In the genomic region with DNA sequence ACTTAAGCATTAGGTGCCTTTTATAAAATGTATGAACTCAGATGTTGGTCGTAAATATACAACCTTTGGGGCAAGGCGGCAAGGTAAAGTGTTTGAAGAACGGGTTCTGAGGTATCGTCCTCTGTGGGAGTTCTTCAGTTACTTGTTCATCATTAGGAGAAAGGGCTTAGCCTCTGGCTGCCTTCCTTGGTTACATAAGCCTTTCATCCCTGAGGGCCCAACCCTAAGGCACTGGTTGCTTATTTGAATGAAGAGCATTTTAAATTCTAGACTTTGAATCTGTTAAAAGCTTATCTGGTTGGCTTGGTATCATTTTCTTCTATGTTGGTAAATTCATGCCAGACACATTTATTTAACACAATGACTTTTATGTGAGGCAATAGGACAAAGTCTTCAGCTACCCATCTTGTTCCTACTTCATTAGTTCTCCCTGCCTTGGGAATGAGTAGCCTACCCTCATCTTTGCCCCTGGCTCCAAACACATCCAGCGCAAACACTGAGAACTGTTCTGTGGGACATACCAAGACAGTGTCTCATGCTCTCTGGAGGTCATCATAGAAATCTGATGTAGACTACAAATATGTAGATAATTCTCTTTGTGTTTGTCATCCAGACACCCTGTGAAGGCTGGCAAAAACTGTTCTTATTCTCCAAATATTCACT, we compare ENCODE assay signal across 10 cellular contexts. TPM values are rescaled to one million over a fixed set of nuclear protein-coding genes. Genes with fewer than 3 reads are reported as not detected.
A peak's percentile ranks its signal among the peaks of the same experiment; 100 is the strongest.
DNase-seq lines count a peak whose midpoint lies in the region; ATAC-seq and TF ChIP-seq lines count a peak whose summit lies in the region.
"Had no signal": no experiment of that assay in that cellular context is flagged by ENCODE, and none has a peak within 500 bp of the region (broad histone marks: within the 10 kb centered on the region; RNA-seq: fewer than 3 reads in every experiment).

No MANE protein-coding gene starts in this region.

- no peaks in the 10 kb centered on the region for H3K27me3 ChIP-seq in body of pancreas

- no peaks in the 10 kb centered on the region for H3K27me3 Mint-ChIP-seq in type B pancreatic cell
- H3K27me3 Mint-ChIP-seq: central memory CD8-positive, alpha-beta T cell had no signal

- intact Hi-C loops in body of pancreas (cut with DNase I), result no loop called here

- no peak overlapping the region for H3K4me3 ChIP-seq in body of pancreas

- peak overlapping the region; percentile 14 for H3K27ac Mint-ChIP-seq in type B pancreatic cell

- no peaks in the 10 kb centered on the region for H3K9me3 ChIP-seq in body of pancreas

- TF ChIP-seq CTCF in body of pancreas (IDR thresholded peaks at IDR 0.05) (no peak), type B pancreatic cell (conservative IDR thresholded peaks at IDR 0.05) (no peak)

- no peak overlapping the region for H3K27ac ChIP-seq in body of pancreas

- ATAC-seq in body of pancreas, result peak; percentile 79
- ATAC-seq in GM18909 (IDR thresholded peaks at IDR 0.05; ENCODE audit: poor library complexity, unreplicated experiment), result no peak

- DNase-seq in HS-27A (ENCODE audit: low read depth), result peak; percentile 97
- no peak for DNase-seq in body of pancreas
- DNase-seq in iris pigment epithelial cell (ENCODE audit: low read depth), result peak; percentile 98
- no peak for DNase-seq in type B pancreatic cell (ENCODE audit: extremely low spot score, unreplicated experiment)
- DNase-seq in globus pallidus (ENCODE audit: low spot score), result no peak
- no peak for DNase-seq in activated CD4-positive, alpha-beta T cell treated with anti-CD3 and anti-CD28 coated beads for 48 hours
- DNase-seq in COLO668 (lab: John Stamatoyannopoulos, UW; ENCODE audit: unreplicated experiment), result no peak
- DNase-seq: SIG-M5 had no signal

- H3K4me1 Mint-ChIP-seq in type B pancreatic cell (ENCODE audit: unreplicated experiment), result peaks cover 3% of the 10 kb centered on the region

- no peak overlapping the region for H3K4me3 Mint-ChIP-seq in type B pancreatic cell
- H3K4me3 Mint-ChIP-seq: central memory CD8-positive, alpha-beta T cell had no signal

- no peaks in the 10 kb centered on the region for H3K36me3 ChIP-seq in body of pancreas (replicated peaks in 1 of 2; ENCODE audit: insufficient read depth in 1 of 2, low read depth in 2 of 2)

- no peaks in the 10 kb centered on the region for H3K4me1 ChIP-seq in body of pancreas

- H3K36me3 Mint-ChIP-seq in type B pancreatic cell, result no peaks in the 10 kb centered on the region

- H3K9me3 Mint-ChIP-seq in type B pancreatic cell, result peaks cover 10% of the 10 kb centered on the region
- H3K9me3 Mint-ChIP-seq: central memory CD8-positive, alpha-beta T cell had no signal

- 62 to 64% methylated on average over 5 of the region's 5 CpGs for WGBS in body of pancreas, 2 donors

- no peak for TF ChIP-seq POLR2A in body of pancreas (IDR thresholded peaks at IDR 0.05)

RNA-seq across cellular contexts. Expression of gene CCDC80, which starts 12.4 kb away (rescaled TPM):
- total RNA-seq in body of pancreas, result 10 to 100 TPM; 17.4 to 25.1 TPM
- 169 and 174 TPM in 2 replicates for total RNA-seq in type B pancreatic cell (ENCODE audit: low replicate concordance)

Comparison
In these comparisons a context has a peak if more than half of its experiments do, and no peak if none do; other contexts are left out.
1. DNase-seq: peak in HS-27A (single experiment) and iris pigment epithelial cell (single experiment); none in body of pancreas (0 of 4), type B pancreatic cell (single experiment), globus pallidus (single experiment), activated CD4-positive, alpha-beta T cell treated with anti-CD3 and anti-CD28 coated beads for 48 hours (single experiment) and COLO668 (single experiment).